Comparison of ENCODE assay signal across 9 cellular contexts in the genomic region with DNA sequence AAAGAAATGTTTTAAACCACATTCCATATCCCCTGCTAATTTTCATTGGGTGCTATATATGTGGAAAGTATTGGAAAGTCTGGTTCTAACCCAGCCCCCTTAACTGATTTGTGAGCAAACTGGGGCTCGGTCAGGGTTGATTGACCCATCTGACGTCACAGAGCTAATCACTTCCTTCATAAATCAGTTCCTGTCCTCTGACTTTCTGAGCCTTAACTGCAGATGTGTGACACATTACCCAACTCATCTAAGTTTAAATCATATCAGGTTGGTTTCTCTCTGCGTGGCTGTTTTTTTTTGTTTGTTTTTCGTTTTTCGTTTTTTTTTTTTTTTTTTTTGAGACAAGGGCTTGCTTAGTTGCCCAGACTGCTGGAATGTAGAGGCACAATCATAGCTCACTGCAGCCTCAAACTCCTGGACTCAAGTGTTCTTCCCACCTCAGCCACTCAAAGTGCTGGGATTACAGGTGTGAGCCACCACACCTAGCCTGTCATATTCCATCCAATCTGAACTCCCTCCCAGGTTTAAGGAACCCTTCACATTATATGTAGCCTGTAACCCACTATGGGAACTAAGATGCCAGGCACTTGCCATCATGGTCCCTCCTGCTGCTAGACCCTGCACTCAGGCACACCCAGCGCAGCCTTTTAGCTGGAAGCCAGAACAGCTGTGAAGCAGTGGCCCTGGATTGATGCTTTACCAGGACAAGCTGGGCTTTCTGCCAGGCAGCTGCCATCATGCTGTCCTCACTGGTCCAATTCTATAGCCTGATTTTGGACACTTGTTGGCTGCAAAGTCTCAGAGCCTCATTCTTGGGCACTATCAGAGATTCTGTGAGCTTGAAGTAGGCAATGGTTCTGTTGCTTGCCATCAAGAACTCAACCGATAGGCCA. TPM values are rescaled to one million over a fixed set of nuclear protein-coding genes. Genes with fewer than 3 reads are reported as not detected.
DNase-seq lines count a peak whose midpoint lies in the region; ATAC-seq and TF ChIP-seq lines count a peak whose summit lies in the region.
"Had no signal": no experiment of that assay in that cellular context is flagged by ENCODE, and none has a peak within 500 bp of the region (broad histone marks: within the 10 kb centered on the region; RNA-seq: fewer than 3 reads in every experiment).

No MANE protein-coding gene starts in this region.

- no peaks in the 10 kb centered on the region for H3K4me1 Mint-ChIP-seq in T-helper 2 cell treated with Interferon-gamma antibody and Interleukin-4, amounts not matched to agents 5 μg/mL and 100 μg/mL, for 36 hours (ENCODE audit: low read depth)

- ATAC-seq in GM18505 (IDR thresholded peaks at IDR 0.05; ENCODE audit: unreplicated experiment) (peak; percentile 60), GM21447 (IDR thresholded peaks at IDR 0.05; ENCODE audit: unreplicated experiment) (peak; percentile 69), HG03280 (IDR thresholded peaks at IDR 0.05; ENCODE audit: unreplicated experiment) (peak; percentile 67), esophagus mucosa (peak; percentile 22)

- DNase-seq in NCI-H226: no peak
- DNase-seq in activated T-cell treated with anti-CD3 and anti-CD28 coated beads for 4 hours: no peak
- no peak for DNase-seq in T-helper 2 cell treated with Interferon-gamma antibody and Interleukin-4, amounts not matched to agents 5 μg/mL and 100 μg/mL, for 36 hours (ENCODE audit: low spot score)
- DNase-seq in RPMI8226: no peak
- DNase-seq: EL had no signal

- H3K4me3 Mint-ChIP-seq in T-helper 2 cell treated with Interferon-gamma antibody and Interleukin-4, amounts not matched to agents 5 μg/mL and 100 μg/mL, for 36 hours: no peak overlapping the region

- H3K36me3 Mint-ChIP-seq in T-helper 2 cell treated with Interferon-gamma antibody and Interleukin-4, amounts not matched to agents 5 μg/mL and 100 μg/mL, for 36 hours (ENCODE audit: low read depth): no peaks in the 10 kb centered on the region

- no peaks in the 10 kb centered on the region for H3K9me3 Mint-ChIP-seq in T-helper 2 cell treated with Interferon-gamma antibody and Interleukin-4, amounts not matched to agents 5 μg/mL and 100 μg/mL, for 36 hours

- H3K27me3 Mint-ChIP-seq in T-helper 2 cell treated with Interferon-gamma antibody and Interleukin-4, amounts not matched to agents 5 μg/mL and 100 μg/mL, for 36 hours (ENCODE audit: low read depth): peaks cover 3% of the 10 kb centered on the region

- no peak for TF ChIP-seq POLR2A in GM18505 (IDR thresholded peaks at IDR 0.05; ENCODE audit: borderline replicate concordance, extremely low read depth, insufficient read depth, insufficient read length)

- H3K27ac Mint-ChIP-seq in T-helper 2 cell treated with Interferon-gamma antibody and Interleukin-4, amounts not matched to agents 5 μg/mL and 100 μg/mL, for 36 hours: no peak overlapping the region

RNA-seq across cellular contexts. Expression of a gene that starts 6.9 kb away (rescaled TPM):
- 47.8 TPM for total RNA-seq in esophagus mucosa
